1 cellular context compared by ENCODE assay signal in the genomic region with DNA sequence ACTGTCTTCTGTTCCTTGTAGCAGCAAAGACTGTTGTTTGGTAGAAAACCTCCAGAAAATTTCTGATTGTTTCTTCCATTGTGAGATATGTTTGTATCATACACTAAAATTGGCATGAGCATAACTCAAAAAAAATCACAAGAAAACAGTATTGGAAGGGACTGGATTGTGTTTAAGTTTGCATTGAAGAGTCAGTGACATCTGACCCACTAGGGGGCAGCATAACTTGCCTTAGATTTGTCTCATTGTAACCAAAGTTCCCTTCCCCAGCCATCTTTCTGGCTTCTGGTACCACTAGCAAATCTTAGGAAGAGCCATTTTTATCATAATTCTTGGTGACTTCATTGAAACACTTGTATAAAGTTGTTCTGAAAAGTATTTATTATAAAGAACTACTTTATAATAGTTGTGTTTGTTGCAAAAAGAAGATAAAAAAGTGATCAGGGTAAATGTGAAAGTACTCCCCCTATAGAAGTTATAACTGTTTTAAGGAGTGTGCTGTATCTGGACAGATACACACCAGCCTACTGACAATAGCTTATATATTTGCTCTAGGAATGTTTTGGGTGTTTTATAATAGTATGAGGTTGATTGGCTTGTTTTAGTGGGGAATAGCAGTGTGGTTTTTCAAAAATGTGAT.
TF ChIP-seq lines count a peak whose summit lies in the region.

No MANE protein-coding gene starts in this region.

TF ChIP-seq in GM12878, 131 proteins besides CTCF, POLR2A, EP300 and RAD21:
- peak; percentile 82 for TF ChIP-seq SMC3 (IDR thresholded peaks at IDR 0.05; ENCODE audit: borderline replicate concordance, low read length)
- 0 out of 2 replicates have a peak, but pooled peaks have one; percentile 9 for TF ChIP-seq RUNX3 (IDR thresholded peaks at IDR 0.05; ENCODE audit: low read length)
- 0 out of 2 replicates have a peak, but pooled peaks have one; percentile 19 for TF ChIP-seq PKNOX1 (IDR thresholded peaks at IDR 0.05)
- TF ChIP-seq, protein P1, sequence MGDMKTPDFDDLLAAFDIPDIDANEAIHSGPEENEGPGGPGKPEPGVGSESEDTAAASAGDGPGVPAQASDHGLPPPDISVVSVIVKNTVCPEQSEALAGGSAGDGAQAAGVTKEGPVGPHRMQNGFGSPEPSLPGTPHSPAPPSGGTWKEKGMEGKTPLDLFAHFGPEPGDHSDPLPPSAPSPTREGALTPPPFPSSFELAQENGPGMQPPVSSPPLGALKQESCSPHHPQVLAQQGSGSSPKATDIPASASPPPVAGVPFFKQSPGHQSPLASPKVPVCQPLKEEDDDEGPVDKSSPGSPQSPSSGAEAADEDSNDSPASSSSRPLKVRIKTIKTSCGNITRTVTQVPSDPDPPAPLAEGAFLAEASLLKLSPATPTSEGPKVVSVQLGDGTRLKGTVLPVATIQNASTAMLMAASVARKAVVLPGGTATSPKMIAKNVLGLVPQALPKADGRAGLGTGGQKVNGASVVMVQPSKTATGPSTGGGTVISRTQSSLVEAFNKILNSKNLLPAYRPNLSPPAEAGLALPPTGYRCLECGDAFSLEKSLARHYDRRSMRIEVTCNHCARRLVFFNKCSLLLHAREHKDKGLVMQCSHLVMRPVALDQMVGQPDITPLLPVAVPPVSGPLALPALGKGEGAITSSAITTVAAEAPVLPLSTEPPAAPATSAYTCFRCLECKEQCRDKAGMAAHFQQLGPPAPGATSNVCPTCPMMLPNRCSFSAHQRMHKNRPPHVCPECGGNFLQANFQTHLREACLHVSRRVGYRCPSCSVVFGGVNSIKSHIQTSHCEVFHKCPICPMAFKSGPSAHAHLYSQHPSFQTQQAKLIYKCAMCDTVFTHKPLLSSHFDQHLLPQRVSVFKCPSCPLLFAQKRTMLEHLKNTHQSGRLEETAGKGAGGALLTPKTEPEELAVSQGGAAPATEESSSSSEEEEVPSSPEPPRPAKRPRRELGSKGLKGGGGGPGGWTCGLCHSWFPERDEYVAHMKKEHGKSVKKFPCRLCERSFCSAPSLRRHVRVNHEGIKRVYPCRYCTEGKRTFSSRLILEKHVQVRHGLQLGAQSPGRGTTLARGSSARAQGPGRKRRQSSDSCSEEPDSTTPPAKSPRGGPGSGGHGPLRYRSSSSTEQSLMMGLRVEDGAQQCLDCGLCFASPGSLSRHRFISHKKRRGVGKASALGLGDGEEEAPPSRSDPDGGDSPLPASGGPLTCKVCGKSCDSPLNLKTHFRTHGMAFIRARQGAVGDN (IDR thresholded peaks at IDR 0.05): no peak
- TF ChIP-seq YY1 (IDR thresholded peaks at IDR 0.05; ENCODE audit: low read depth, low read length): peak; percentile 66; the same call in 1 of the 2 replicates
- TF ChIP-seq CHD4 (IDR thresholded peaks at IDR 0.05): no peak
